8 cellular contexts compared by ENCODE assay signal in genomic region chr15:92903588-92903955, GRCh38. TPM values are rescaled to one million over a fixed set of nuclear protein-coding genes. Genes with fewer than 3 reads are reported as not detected.
DNase-seq lines count a peak whose midpoint lies in the region; ATAC-seq and TF ChIP-seq lines count a peak whose summit lies in the region.

No MANE protein-coding gene starts in this region.

- peaks cover 100% of the 10 kb centered on the region for H3K79me2 ChIP-seq in neural progenitor cell (ENCODE audit: low read depth)

- peaks cover 91% of the 10 kb centered on the region for H4K20me1 ChIP-seq in neural progenitor cell (ENCODE audit: low read depth)

- no peaks in the 10 kb centered on the region for H3K27me3 Mint-ChIP-seq in CD4-positive, alpha-beta T cell
- no peaks in the 10 kb centered on the region for H3K27me3 Mint-ChIP-seq in neural progenitor cell (ENCODE audit: insufficient read depth, low read depth)

- H3K4me3 Mint-ChIP-seq in CD4-positive, alpha-beta T cell, result peak overlapping the region; percentile 96
- peak overlapping the region; percentile 93 for H3K4me3 Mint-ChIP-seq in neural progenitor cell

- no peak for ATAC-seq in CD4-positive, alpha-beta T cell (ENCODE audit: poor library complexity)

- peak overlapping the region; percentile 97 for H3K27ac ChIP-seq in CD4-positive, alpha-beta T cell (ENCODE audit: low read depth, low read length)
- H3K27ac ChIP-seq in ectodermal cell (ENCODE audit: insufficient read depth, low read depth, low read length, poor library complexity, severe bottlenecking) (peak overlapping the region; percentile 100), neural progenitor cell (peak overlapping the region; percentile 100)

- H3K4me1 ChIP-seq in ectodermal cell (ENCODE audit: control insufficient read depth, insufficient read depth, low read length) (peaks cover 21% of the 10 kb centered on the region), neural progenitor cell (peaks cover 48% of the 10 kb centered on the region)

- 7 to 10% methylated on average over 7 to 8 of the region's 8 CpGs for WGBS in ectodermal cell, 2 experiments

- peaks cover 92% of the 10 kb centered on the region for H3K36me3 Mint-ChIP-seq in CD4-positive, alpha-beta T cell (ENCODE audit: low read depth)
- H3K36me3 Mint-ChIP-seq in neural progenitor cell, result peaks cover 26% of the 10 kb centered on the region

- intact Hi-C loops in CD4-positive, alpha-beta T cell (cut with DNase I, micrococcal nuclease), result loop anchor here in 1 of 2 experiments (5.0 kb wide), 1 partner anchor 71 kb away; no protein-coding TSS in a partner anchor

- H3K36me3 ChIP-seq in ectodermal cell (ENCODE audit: control insufficient read depth, insufficient read depth, low read length) (peaks cover 2% of the 10 kb centered on the region), neural progenitor cell (peaks cover 15% of the 10 kb centered on the region)

- H3K4me3 ChIP-seq in ectodermal cell (ENCODE audit: insufficient read depth, low read depth, low read length) (peak overlapping the region; percentile 72), neural progenitor cell (peak overlapping the region; percentile 85)

- H3K9me3 ChIP-seq in CD4-positive, alpha-beta T cell (ENCODE audit: control insufficient read depth, low read length), result no peaks in the 10 kb centered on the region
- H3K9me3 ChIP-seq in ectodermal cell (ENCODE audit: control insufficient read depth, low read length) (no peaks in the 10 kb centered on the region), neural progenitor cell (ENCODE audit: low read depth) (no peaks in the 10 kb centered on the region)

- peak overlapping the region; percentile 93 for H3K4me2 ChIP-seq in neural progenitor cell

- POLR2A ChIA-PET in CD4-positive, alpha-beta T cell (lab: Charles Lee), result interaction anchor here (1.0 to 11.6 kb wide), 9 partner anchors 15 to 106 kb away, joined by 3 to 1007 read pairs (median 29); no protein-coding TSS in a partner anchor

- peaks cover 73% of the 10 kb centered on the region for H3K4me1 Mint-ChIP-seq in CD4-positive, alpha-beta T cell (ENCODE audit: low read depth)
- H3K4me1 Mint-ChIP-seq in neural progenitor cell, result peaks cover 48% of the 10 kb centered on the region

- H3K9ac ChIP-seq in neural progenitor cell, result peak overlapping the region; percentile 98

- CTCF ChIA-PET in CD4-positive, alpha-beta T cell (lab: Charles Lee), result interaction anchor here (1.4 to 7.4 kb wide), 3 partner anchors 12 to 94 kb away, joined by 3 to 59 read pairs (median 51); no protein-coding TSS in a partner anchor

- no peak for TF ChIP-seq CTCF in CD4-positive, alpha-beta T cell (IDR thresholded peaks at IDR 0.05)
- no peak for TF ChIP-seq CTCF in neural progenitor cell (IDR thresholded peaks at IDR 0.05)

- peaks cover 87% of the 10 kb centered on the region for H3F3A ChIP-seq in neural progenitor cell (ENCODE audit: low read depth)

- no peak for DNase-seq in CD4-positive, alpha-beta T cell
- DNase-seq in NCI-H69 (lab: John Stamatoyannopoulos, UW), result peak; percentile 55
- DNase-seq in neural progenitor cell (ENCODE audit: low spot score), result no peak
- no peak for DNase-seq in activated CD4-positive, CD25-positive, alpha-beta regulatory T cell treated with anti-CD3 and anti-CD28 coated beads, Interleukin-2, amount 50 U/mL, for 72 hours
- DNase-seq in NCI-H1436 (lab: John Stamatoyannopoulos, UW), result no peak
- DNase-seq in NK-92 (lab: John Stamatoyannopoulos, UW; ENCODE audit: unreplicated experiment), result no peak
- DNase-seq in effector CD8-positive, alpha-beta T cell (lab: John Stamatoyannopoulos, UW), result no peak

- H3K27ac Mint-ChIP-seq in CD4-positive, alpha-beta T cell, result peak overlapping the region; percentile 99
- H3K27ac Mint-ChIP-seq in neural progenitor cell, result peak overlapping the region; percentile 100

- H2AFZ ChIP-seq in neural progenitor cell (replicated peaks), result peak overlapping the region; percentile 9

- H3K9me3 Mint-ChIP-seq in CD4-positive, alpha-beta T cell, result peaks cover 10% of the 10 kb centered on the region
- no peaks in the 10 kb centered on the region for H3K9me3 Mint-ChIP-seq in neural progenitor cell

- H3K27me3 ChIP-seq in CD4-positive, alpha-beta T cell (ENCODE audit: control insufficient read depth, insufficient read depth, low read length), result no peaks in the 10 kb centered on the region
- H3K27me3 ChIP-seq in ectodermal cell (ENCODE audit: control insufficient read depth, insufficient read depth, low read length, poor library complexity, severe bottlenecking), result no peaks in the 10 kb centered on the region
- no peaks in the 10 kb centered on the region for H3K27me3 ChIP-seq in neural progenitor cell

RNA-seq across cellular contexts. Expression of gene CHD2, which starts 3.4 kb away (rescaled TPM):
- total RNA-seq in CD4-positive, alpha-beta T cell, result 100 to 1,000 TPM; 615 to 660 TPM
- 50.0 TPM for polyA plus RNA-seq in ectodermal cell (2013, experiment 1 of 4)
- polyA plus RNA-seq in ectodermal cell (2013, experiment 2 of 4), result 52.6 TPM
- polyA plus RNA-seq in ectodermal cell (2013, experiment 3 of 4), result 38.1 TPM
- polyA plus RNA-seq in ectodermal cell (2013, experiment 4 of 4), result 44.1 TPM
- total RNA-seq in neural progenitor cell (ENCODE audit: low replicate concordance), result 77.6 and 128 TPM in 2 replicates
